In genomic region chr6:138410972-138411667, GRCh38 we compare ENCODE assay signal across 8 cellular contexts. TPM values are rescaled to one million over a fixed set of nuclear protein-coding genes. Genes with fewer than 3 reads are reported as not detected.
A peak's percentile ranks its signal among the peaks of the same experiment; 100 is the strongest.
DNase-seq lines count a peak whose midpoint lies in the region; ATAC-seq lines count a peak whose summit lies in the region.

No MANE protein-coding gene starts in this region.

- H3K36me3 Mint-ChIP-seq in activated T-helper 17 cell treated with anti-CD3 and anti-CD28 coated beads, Interleukin-2, amount 50 U/mL, for 72 hours (ENCODE audit: low read depth) = peaks cover 88% of the 10 kb centered on the region

- H3K9me3 Mint-ChIP-seq in activated T-helper 17 cell treated with anti-CD3 and anti-CD28 coated beads, Interleukin-2, amount 50 U/mL, for 72 hours = no peaks in the 10 kb centered on the region

- peaks cover 23% of the 10 kb centered on the region for H3K4me1 Mint-ChIP-seq in activated T-helper 17 cell treated with anti-CD3 and anti-CD28 coated beads, Interleukin-2, amount 50 U/mL, for 72 hours

- DNase-seq in myocyte (ENCODE audit: low read depth) = peak; percentile 18
- no peak for DNase-seq in DMS79 treated with DMSO at 0.1 percent for 48 hours (lab: John Stamatoyannopoulos, UW)
- no peak for DNase-seq in head of caudate nucleus
- DNase-seq in cortex of kidney (lab: John Stamatoyannopoulos, UW) = no peak
- DNase-seq in NCI-H345 (lab: John Stamatoyannopoulos, UW) = no peak

- peak overlapping the region; percentile 65 for H3K27ac Mint-ChIP-seq in activated T-helper 17 cell treated with anti-CD3 and anti-CD28 coated beads, Interleukin-2, amount 50 U/mL, for 72 hours

- intact Hi-C loops in head of caudate nucleus (cut with DNase I) = no loop called here

- H3K4me3 Mint-ChIP-seq in activated T-helper 17 cell treated with anti-CD3 and anti-CD28 coated beads, Interleukin-2, amount 50 U/mL, for 72 hours = peak overlapping the region; percentile 44

- ATAC-seq in GM18499 (IDR thresholded peaks at IDR 0.05; ENCODE audit: insufficient read depth, unreplicated experiment) (peak; percentile 68), HG03103 (IDR thresholded peaks at IDR 0.05; ENCODE audit: low read depth, unreplicated experiment) (peak; percentile 57)
- ATAC-seq in activated T-helper 17 cell treated with anti-CD3 and anti-CD28 coated beads, Interleukin-2, amount 50 U/mL, for 72 hours (replicated peaks) = peak; percentile 95

- H3K27me3 Mint-ChIP-seq in activated T-helper 17 cell treated with anti-CD3 and anti-CD28 coated beads, Interleukin-2, amount 50 U/mL, for 72 hours = no peaks in the 10 kb centered on the region

RNA-seq across cellular contexts. Expression of gene HEBP2, which starts 7.1 kb away (rescaled TPM):
- 10 to 100 TPM; 28.6 to 44.7 TPM for total RNA-seq in activated T-helper 17 cell treated with anti-CD3 and anti-CD28 coated beads, Interleukin-2, amount 50 U/mL, for 72 hours
- total RNA-seq in myocyte = 32.8 and 38.7 TPM in 2 replicates
- 27.1 TPM for polyA plus RNA-seq in myocyte (2012)

RNA-seq across cellular contexts. Expression of gene SMIM28, which starts 33.4 kb away (rescaled TPM):
- not detected for total RNA-seq in activated T-helper 17 cell treated with anti-CD3 and anti-CD28 coated beads, Interleukin-2, amount 50 U/mL, for 72 hours
- total RNA-seq in myocyte = not detected in 2 replicates
- not detected for polyA plus RNA-seq in myocyte (2012)
